Comparison of ENCODE assay signal across 23 cellular contexts in genomic region chr22:50739279-50739691, GRCh38. TPM values are rescaled to one million over a fixed set of nuclear protein-coding genes. Genes with fewer than 3 reads are reported as not detected.
DNase-seq lines count a peak whose midpoint lies in the region; ATAC-seq, FAIRE-seq and TF ChIP-seq lines count a peak whose summit lies in the region.
"Had no signal": no experiment of that assay in that cellular context is flagged by ENCODE, and none has a peak within 500 bp of the region (broad histone marks: within the 10 kb centered on the region; RNA-seq: fewer than 3 reads in every experiment).

No MANE protein-coding gene starts in this region.

- CTCF ChIA-PET in H1 (lab: Charles Lee; ENCODE audit: partially characterized antibody), result interaction anchor here (1.4 kb wide), 1 partner anchor 36 kb away, joined by 4 read pairs; no protein-coding TSS in a partner anchor

- no peak overlapping the region for H3K4me3 ChIP-seq in BLaER1 treated with 17β-estradiol and CSF1 and Interleukin-3, amounts not matched to agents 10 nM and 100 nM
- H3K4me3 ChIP-seq in H1 (ENCODE audit: extremely low read depth in 1 of 4, insufficient read depth in 2 of 4, low read depth in 3 of 4, low read length in 4 of 4), result no peak overlapping the region
- no peak overlapping the region for H3K4me3 ChIP-seq in osteoblast (ENCODE audit: insufficient read depth, low read length)
- H3K4me3 ChIP-seq: GM12878, sigmoid colon, testis, uterus had no signal

- no peak for TF ChIP-seq CTCF in H1 (IDR thresholded peaks at IDR 0.05; ENCODE audit: control extremely low read depth in 1 of 3, insufficient read depth in 1 of 3, low read depth in 1 of 3, low read length in 3 of 3)
- TF ChIP-seq CTCF in osteoblast (IDR thresholded peaks at IDR 0.05; ENCODE audit: extremely low read depth, low read depth, low read length), result no peak

- no peak overlapping the region for H2BK5ac ChIP-seq in H1 (ENCODE audit: low read depth, low read length)

- H3K14ac ChIP-seq in H1 (ENCODE audit: insufficient read length), result no peak overlapping the region

- H4K20me1 ChIP-seq in BLaER1 treated with 17β-estradiol and CSF1 and Interleukin-3, amounts not matched to agents 10 nM and 100 nM, result peaks cover 0 to 15% (median 0%) of the 10 kb centered on the region in 11 experiments; a peak in 3 of 22 replicates
- H4K20me1 ChIP-seq in H1 (replicated peaks in 1 of 2; ENCODE audit: control insufficient read depth in 1 of 2, insufficient read depth in 2 of 2, low read length in 2 of 2) (no peaks in the 10 kb centered on the region), osteoblast (ENCODE audit: insufficient read depth, low read length) (no peaks in the 10 kb centered on the region)

- no peaks in the 10 kb centered on the region for H3K79me1 ChIP-seq in H1 (ENCODE audit: low read depth, low read length)

- peak; percentile 1 for DNase-seq in activated CD4-positive, alpha-beta T cell treated with anti-CD3 and anti-CD28 coated beads for 48 hours
- no peak for DNase-seq in activated CD4-positive, alpha-beta T cell treated with anti-CD3 and anti-CD28 coated beads for 4 hours
- DNase-seq in H1 (ENCODE audit: low read depth in 1 of 2, low spot score in 2 of 2), result no peak
- peak; percentile 73 for DNase-seq in osteoblast (ENCODE audit: insufficient read length, low spot score, missing footprints)
- no peak for DNase-seq in effector CD4-positive, alpha-beta T cell
- no peak for DNase-seq in cortex of kidney (lab: John Stamatoyannopoulos, UW)
- DNase-seq: 8988T; activated CD4-positive, alpha-beta T cell treated with anti-CD3 and anti-CD28 coated beads for 36 hours; CD4-positive, alpha-beta memory T cell; NCI-H446 treated with DMSO at 0.1 percent for 48 hours; nephron progenitor cell; sigmoid colon; SK-N-SH; stimulated activated naive CD4-positive, alpha-beta T cell treated with Interleukin-2 at 50 U/mL for 16 hours; T-helper 2 cell; testis; uterus had no signal

- H3K4me1 ChIP-seq in BLaER1 treated with 17β-estradiol and CSF1 and Interleukin-3, amounts not matched to agents 10 nM and 100 nM, result peaks cover 13 to 26% (median 21%) of the 10 kb centered on the region in 10 experiments; a peak in 19 of 20 replicates
- H3K4me1 ChIP-seq in H1 (replicated peaks in 1 of 4; ENCODE audit: control insufficient read depth in 3 of 4, insufficient read depth in 4 of 4, low read length in 3 of 4) (no peaks in the 10 kb centered on the region), osteoblast (ENCODE audit: insufficient read depth, low read length) (no peaks in the 10 kb centered on the region)
- H3K4me1 ChIP-seq: sigmoid colon, testis, uterus had no signal

- no peak overlapping the region for H2BK12ac ChIP-seq in H1 (ENCODE audit: low read depth, low read length)

- TF ChIP-seq EP300 in H1 (IDR thresholded peaks at IDR 0.05; ENCODE audit: borderline replicate concordance in 1 of 2, low read depth in 2 of 2, low read length in 2 of 2), result no peak

- no peaks in the 10 kb centered on the region for H3K36me3 ChIP-seq in BLaER1 treated with 17β-estradiol and CSF1 and Interleukin-3, amounts not matched to agents 10 nM and 100 nM
- H3K36me3 ChIP-seq in H1 (ENCODE audit: control insufficient read depth in 2 of 4, insufficient read depth in 4 of 4, low read length in 3 of 4) (no peaks in the 10 kb centered on the region), osteoblast (ENCODE audit: insufficient read depth, low read length) (no peaks in the 10 kb centered on the region)
- H3K36me3 ChIP-seq: sigmoid colon, uterus had no signal

- no peak overlapping the region for H4K5ac ChIP-seq in H1 (ENCODE audit: insufficient read length, low read depth, low read length)

- H2BK15ac ChIP-seq in H1 (ENCODE audit: low read length), result no peak overlapping the region

- H3K4ac ChIP-seq in H1 (replicated peaks; ENCODE audit: insufficient read length, low read depth, low read length), result no peak overlapping the region

- no peak overlapping the region for H2AFZ ChIP-seq in H1 (ENCODE audit: low read length)
- H2AFZ ChIP-seq in osteoblast (ENCODE audit: low read length), result no peak overlapping the region

- no peak overlapping the region for H4K91ac ChIP-seq in H1 (replicated peaks; ENCODE audit: insufficient read length, low read length)

- ATAC-seq in HG03565 (IDR thresholded peaks at IDR 0.05; ENCODE audit: unreplicated experiment), result no peak
- ATAC-seq: activated CD4-positive, alpha-beta T cell treated with anti-CD3 and anti-CD28 coated beads for 36 hours; GM12878 had no signal

- H3K4me2 ChIP-seq in BLaER1 treated with 17β-estradiol and CSF1 and Interleukin-3, amounts not matched to agents 10 nM and 100 nM, result peak overlapping the region; percentile 16 to 94 (median 71); a peak in 20 of 22 replicates
- no peak overlapping the region for H3K4me2 ChIP-seq in H1 (ENCODE audit: insufficient read depth in 1 of 2, low read depth in 2 of 2, low read length in 2 of 2)
- no peak overlapping the region for H3K4me2 ChIP-seq in osteoblast (ENCODE audit: insufficient read depth, low read length)
- H3K4me2 ChIP-seq: SK-N-SH had no signal

- no peaks in the 10 kb centered on the region for H3K23me2 ChIP-seq in H1 (ENCODE audit: low read depth, low read length)

- H2BK20ac ChIP-seq in H1 (ENCODE audit: low read length), result no peak overlapping the region

- H3K79me2 ChIP-seq in H1 (ENCODE audit: control insufficient read depth in 1 of 2, insufficient read depth in 2 of 2, low read length in 2 of 2) (no peaks in the 10 kb centered on the region), osteoblast (ENCODE audit: insufficient read depth, low read length) (no peaks in the 10 kb centered on the region)

- H4K8ac ChIP-seq in H1 (ENCODE audit: extremely low read depth, insufficient read depth, low read length), result peak overlapping the region; percentile 35

- TF ChIP-seq POLR2A in H1 (IDR thresholded peaks at IDR 0.05; ENCODE audit: control extremely low read depth in 1 of 2, low read depth in 2 of 2, low read length in 2 of 2), result no peak

- H2AK5ac ChIP-seq in H1 (ENCODE audit: low read depth, low read length), result no peak overlapping the region

- H3K56ac ChIP-seq in H1 (replicated peaks; ENCODE audit: insufficient read length, low read depth, low read length), result no peak overlapping the region

- H3K27me3 ChIP-seq in BLaER1 treated with 17β-estradiol and CSF1 and Interleukin-3, amounts not matched to agents 10 nM and 100 nM, result peaks cover 0 to 14% (median 0%) of the 10 kb centered on the region in 11 experiments; a peak in 5 of 22 replicates
- peaks cover 0 to 52% (median 37%) of the 10 kb centered on the region in 4 experiments; a peak in 6 of 7 replicates for H3K27me3 ChIP-seq in H1 (replicated peaks in 1 of 4; ENCODE audit: control insufficient read depth in 3 of 4, extremely low read depth in 1 of 4, insufficient read depth in 3 of 4, low read length in 3 of 4)
- H3K27me3 ChIP-seq in osteoblast (ENCODE audit: insufficient read depth, low read length), result peaks cover 26% of the 10 kb centered on the region
- H3K27me3 ChIP-seq: testis, uterus had no signal

- POLR2A ChIA-PET in H1 (lab: Charles Lee; ENCODE audit: partially characterized antibody), result no interaction called here

- 77% methylated on average over 17 of the region's 17 CpGs; no CpG with 5 or more reads in 1 of the 2 experiments for WGBS in H1 (ENCODE audit: extremely low coverage in 1 of 2, insufficient coverage in 1 of 2, insufficient read length in 1 of 2, insufficient replicate concordance in 2 of 2, low coverage in 1 of 2, low lambda C conversion rate in 2 of 2, missing lambda C conversion rate in 1 of 2), 2 experiments

- no peak for FAIRE-seq in H1 (lab: Jason Lieb, UNC)
- FAIRE-seq: GM12878, islet of Langerhans had no signal

- no peak overlapping the region for H3K27ac ChIP-seq in BLaER1 treated with 17β-estradiol and CSF1 and Interleukin-3, amounts not matched to agents 10 nM and 100 nM
- H3K27ac ChIP-seq in H1 (ENCODE audit: low read depth, low read length) (no peak overlapping the region), osteoblast (ENCODE audit: low read depth, low read length) (no peak overlapping the region)
- H3K27ac ChIP-seq: RWPE1, sigmoid colon, testis, uterus had no signal

- TF ChIP-seq RAD21 in H1 (IDR thresholded peaks at IDR 0.05 in 1 of 2, conservative IDR thresholded peaks at IDR 0.05 in 1 of 2; ENCODE audit: low read depth in 2 of 2, low read length in 2 of 2), result no peak

- peak overlapping the region in 3 of 11 experiments; percentile 12 to 44 (median 14); a peak in 3 of 22 replicates for H3K9ac ChIP-seq in BLaER1 treated with 17β-estradiol and CSF1 and Interleukin-3, amounts not matched to agents 10 nM and 100 nM
- H3K9ac ChIP-seq in H1 (replicated peaks in 1 of 4; ENCODE audit: extremely low read depth in 1 of 4, low read depth in 3 of 4, low read length in 3 of 4), result no peak overlapping the region
- H3K9ac ChIP-seq: SK-N-SH had no signal

- H3K18ac ChIP-seq in H1 (ENCODE audit: extremely low read depth, low read length), result no peak overlapping the region

- H3K23ac ChIP-seq in H1 (ENCODE audit: insufficient read length), result no peak overlapping the region

- H2BK120ac ChIP-seq in H1 (replicated peaks; ENCODE audit: low read depth, low read length), result no peak overlapping the region

- no peaks in the 10 kb centered on the region for H3K9me3 ChIP-seq in BLaER1 treated with 17β-estradiol and CSF1 and Interleukin-3, amounts not matched to agents 10 nM and 100 nM (replicated peaks in 1 of 11)
- H3K9me3 ChIP-seq in H1 (ENCODE audit: insufficient read depth in 2 of 2, low read depth in 1 of 2, low read length in 1 of 2) (no peaks in the 10 kb centered on the region), osteoblast (ENCODE audit: low read depth, low read length) (no peaks in the 10 kb centered on the region)
- H3K9me3 ChIP-seq: sigmoid colon, SK-N-SH, testis, uterus had no signal

RNA-seq across cellular contexts. Expression of gene ACR, which starts 1.3 kb away (rescaled TPM):
- total RNA-seq in H1 (2021; fragmentation: NEBNext Ultra II Directional; extraction: Animal tissue kit (Norgen Biotek cat#: 25700)), result 0.56 TPM in 1 of 2 replicates, not detected in the other
- polyA plus RNA-seq in H1 (2011; rRNA removed), result 0.05 TPM in 1 of 2 replicates, not detected in the other
- not detected for polyA plus RNA-seq in H1 (2011; cell fraction: cytosol; rRNA removed)
- polyA plus RNA-seq in H1 (2011; cell fraction: nucleus; rRNA removed), result 0.73 TPM
- 0.18 TPM in 1 of 4 replicates, not detected in the others for polyA plus RNA-seq in H1 (2012, experiment 1 of 2)
- polyA plus RNA-seq in H1 (2012, experiment 2 of 2), result not detected
- not detected for polyA plus RNA-seq in H1 (2013, experiment 1 of 2)
- not detected for polyA plus RNA-seq in H1 (2013, experiment 2 of 2)
- not detected in 2 replicates for polyA minus RNA-seq in H1 (2011; rRNA and poly(A)+ RNA removed)
- polyA minus RNA-seq in H1 (2011; cell fraction: cytosol; rRNA and poly(A)+ RNA removed), result not detected
- not detected for polyA minus RNA-seq in H1 (2011; cell fraction: nucleus; rRNA and poly(A)+ RNA removed)
- 1.4 TPM in 1 of 2 replicates, not detected in the other for total RNA-seq in osteoblast
- total RNA-seq: activated CD4-positive, alpha-beta T cell treated with anti-CD3 and anti-CD28 coated beads for 36 hours; CD4-positive, alpha-beta memory T cell; GM12878; mononuclear cell had no signal
- polyA plus RNA-seq: CD4-positive, alpha-beta memory T cell; GM12878 had no signal

RNA-seq across cellular contexts. Expression of gene RABL2B, which starts 44.2 kb away (rescaled TPM):
- 16.2 and 17.1 TPM in 2 replicates for total RNA-seq in H1 (2021; fragmentation: NEBNext Ultra II Directional; extraction: Animal tissue kit (Norgen Biotek cat#: 25700))
- polyA plus RNA-seq in H1 (2011; rRNA removed), result 26.5 and 26.9 TPM in 2 replicates
- 28.4 TPM for polyA plus RNA-seq in H1 (2011; cell fraction: cytosol; rRNA removed)
- polyA plus RNA-seq in H1 (2011; cell fraction: nucleus; rRNA removed), result 56.6 TPM
- polyA plus RNA-seq in H1 (2012, experiment 1 of 2), result 18.8 to 19.8 TPM (median 18.8 TPM) in 4 replicates
- polyA plus RNA-seq in H1 (2012, experiment 2 of 2), result 13.3 TPM
- 15.5 TPM for polyA plus RNA-seq in H1 (2013, experiment 1 of 2)
- 13.3 TPM for polyA plus RNA-seq in H1 (2013, experiment 2 of 2)
- polyA minus RNA-seq in H1 (2011; rRNA and poly(A)+ RNA removed), result 24.8 and 28.0 TPM in 2 replicates
- polyA minus RNA-seq in H1 (2011; cell fraction: cytosol; rRNA and poly(A)+ RNA removed), result 10.6 TPM
- 13.2 TPM for polyA minus RNA-seq in H1 (2011; cell fraction: nucleus; rRNA and poly(A)+ RNA removed)
- 17.7 and 20.3 TPM in 2 replicates for total RNA-seq in osteoblast

Comparison
In these comparisons a context has a peak if more than half of its experiments do, and no peak if none do; other contexts are left out.
1. DNase-seq: peak in activated CD4-positive, alpha-beta T cell treated with anti-CD3 and anti-CD28 coated beads for 48 hours (single experiment) and osteoblast (single experiment); none in activated CD4-positive, alpha-beta T cell treated with anti-CD3 and anti-CD28 coated beads for 4 hours (0 of 2), H1 (0 of 2), effector CD4-positive, alpha-beta T cell (single experiment) and cortex of kidney (single experiment).
2. H3K4me2 ChIP-seq: peak in BLaER1 treated with 17β-estradiol and CSF1 and Interleukin-3, amounts not matched to agents 10 nM and 100 nM (11 of 11); none in H1 (0 of 2) and osteoblast (single experiment).